ENCODE assay signal across 8 cellular contexts in genomic region chr3:14431928-14432834, GRCh38. TPM values are rescaled to one million over a fixed set of nuclear protein-coding genes. Genes with fewer than 3 reads are reported as not detected.
DNase-seq lines count a peak whose midpoint lies in the region; ATAC-seq and TF ChIP-seq lines count a peak whose summit lies in the region.

No MANE protein-coding gene starts in this region.

- no peaks in the 10 kb centered on the region for H3K9me3 ChIP-seq in HUES64 (ENCODE audit: insufficient read depth, low read depth, low read length)
- H3K9me3 ChIP-seq in ascending aorta, result no peaks in the 10 kb centered on the region

- H3K4me3 ChIP-seq in HUES64 (ENCODE audit: low read length) (no peak overlapping the region), ascending aorta (no peak overlapping the region)

- DNase-seq in EL (peak; percentile 93), T-helper 22 cell (ENCODE audit: low read depth) (peak; percentile 96), ascending aorta (ENCODE audit: low spot score in 2 of 2) (peak; percentile 90 to 96), iPS-NIHi7 (ENCODE audit: extremely low spot score) (peak; percentile 90), NCI-H2171 (lab: John Stamatoyannopoulos, UW) (no peak)
- DNase-seq in stimulated activated CD4-positive, alpha-beta T cell treated with anti-CD3 and anti-CD28 coated beads, Interleukin-12 subunit alpha, Interleukin-12 subunit beta, amount 100 ng/mL, for 4 hours, result peak; percentile 91

- intact Hi-C loops in ascending aorta (cut with DNase I), result loop anchor here (1.0 kb wide), 2 partner anchors 21 to 30 kb away; partner anchors contain the start of gene SLC6A6

- no peak overlapping the region for H3K9ac ChIP-seq in HUES64 (ENCODE audit: low read depth, low read length)

- WGBS in HUES64, result 51% methylated on average over 14 of the region's 14 CpGs

- TF ChIP-seq CTCF in ascending aorta (IDR thresholded peaks at IDR 0.05), result no peak

- peak; percentile 75 for ATAC-seq in GM21576 (IDR thresholded peaks at IDR 0.05; ENCODE audit: unreplicated experiment)

- H3K27ac ChIP-seq in HUES64 (ENCODE audit: low read depth, low read length), result peak overlapping the region; percentile 12; the same call in 1 of the 2 replicates
- peak overlapping the region; percentile 77 to 82 for H3K27ac ChIP-seq in ascending aorta

- no peaks in the 10 kb centered on the region; the same call in 1 of the 2 replicates for H3K36me3 ChIP-seq in HUES64 (ENCODE audit: insufficient read depth, low read length)
- H3K36me3 ChIP-seq in ascending aorta, result no peaks in the 10 kb centered on the region

- no peaks in the 10 kb centered on the region for H3K27me3 ChIP-seq in HUES64 (ENCODE audit: insufficient read depth, low read length)
- H3K27me3 ChIP-seq in ascending aorta, result no peaks in the 10 kb centered on the region

- peaks cover 20% of the 10 kb centered on the region; the same call in 1 of the 2 replicates for H3K4me1 ChIP-seq in HUES64 (ENCODE audit: insufficient read depth, low read length)
- H3K4me1 ChIP-seq in ascending aorta, result peaks cover 25% of the 10 kb centered on the region in 2 donors

RNA-seq across cellular contexts. Expression of gene SLC6A6, which starts 29.8 kb away (rescaled TPM):
- polyA plus RNA-seq in HUES64 (2013, experiment 1 of 2), result 35.0 TPM
- polyA plus RNA-seq in HUES64 (2013, experiment 2 of 2), result 40.3 TPM
- total RNA-seq in ascending aorta, result 78.1 TPM
